Comparison of ENCODE assay signal across 10 cellular contexts in genomic region chr16:22353933-22354541, GRCh38. TPM values are rescaled to one million over a fixed set of nuclear protein-coding genes. Genes with fewer than 3 reads are reported as not detected.
A peak's percentile ranks its signal among the peaks of the same experiment; 100 is the strongest.
DNase-seq lines count a peak whose midpoint lies in the region; ATAC-seq and TF ChIP-seq lines count a peak whose summit lies in the region.
"Had no signal": no experiment of that assay in that cellular context is flagged by ENCODE, and none has a peak within 500 bp of the region (broad histone marks: within the 10 kb centered on the region; RNA-seq: fewer than 3 reads in every experiment).

No MANE protein-coding gene starts in this region.

- H2BK120ac ChIP-seq in IMR-90 (ENCODE audit: low read depth, low read length): peak overlapping the region; percentile 35

- H3K36me3 Mint-ChIP-seq in CD4-positive, CD25-positive, alpha-beta regulatory T cell: peaks cover 35% of the 10 kb centered on the region
- H3K36me3 Mint-ChIP-seq in naive thymus-derived CD8-positive, alpha-beta T cell: peaks cover 0 to 53% (median 26%) of the 10 kb centered on the region in 3 donors

- H3K4me2 ChIP-seq in IMR-90 (ENCODE audit: low read depth, low read length): peak overlapping the region; percentile 64

- H3K4me3 Mint-ChIP-seq in CD4-positive, CD25-positive, alpha-beta regulatory T cell: peak overlapping the region; percentile 39 to 70 (median 56)
- peak overlapping the region in 9 of 10 donors; percentile 7 to 54 (median 37) for H3K4me3 Mint-ChIP-seq in naive thymus-derived CD8-positive, alpha-beta T cell

- H3K56ac ChIP-seq in IMR-90 (ENCODE audit: extremely low read depth, insufficient read depth, low read length): 0 out of 2 replicates have a peak overlapping the region, but pooled peaks have one; percentile 8

- TF ChIP-seq CTCF in IMR-90 (conservative IDR thresholded peaks at IDR 0.05; ENCODE audit: low read depth, low read length) (no peak), brain microvascular endothelial cell (IDR thresholded peaks at IDR 0.05; ENCODE audit: low read depth, low read length, missing control alignments) (no peak)

- CTCF ChIA-PET in IMR-90 (lab: Yijun Ruan, JAX): interaction anchor here (0.8 kb wide), 1 partner anchor 10 kb away, joined by 3 read pairs; no protein-coding TSS in a partner anchor

- no TSS peak for BruUV-seq in IMR-90 (replicated peaks; lab: Mats Ljungman, UMichigan)

- peaks cover 72% of the 10 kb centered on the region for H4K20me1 ChIP-seq in IMR-90 (ENCODE audit: insufficient read depth, low read length)

- no peak overlapping the region for H2AFZ ChIP-seq in IMR-90 (replicated peaks; ENCODE audit: low read length, poor library complexity)

- H3K27ac ChIP-seq in CD4-positive, CD25-positive, alpha-beta regulatory T cell (ENCODE audit: insufficient read depth, low read length, poor library complexity, severe bottlenecking): peak overlapping the region; percentile 70
- H3K27ac ChIP-seq in IMR-90 (ENCODE audit: insufficient read depth, low read length): peak overlapping the region; percentile 93
- H3K27ac ChIP-seq in brain microvascular endothelial cell: peak overlapping the region; percentile 79

- POLR2A ChIA-PET in IMR-90 (lab: Charles Lee; ENCODE audit: unreplicated experiment): no interaction called here
- POLR2A ChIA-PET in naive thymus-derived CD8-positive, alpha-beta T cell (lab: Charles Lee): interaction anchor here (0.5 to 14.4 kb wide), 10 partner anchors 12 to 714 kb away, joined by 3 to 193 read pairs (median 6); partner anchors contain the start of gene CDR2

- peak overlapping the region; percentile 22 for H2BK20ac ChIP-seq in IMR-90 (ENCODE audit: low read depth, low read length)

- H4K91ac ChIP-seq in IMR-90 (ENCODE audit: insufficient read depth, low read depth, low read length): peak overlapping the region; percentile 71

- peak overlapping the region; percentile 64 to 93 (median 87) for H3K27ac Mint-ChIP-seq in CD4-positive, CD25-positive, alpha-beta regulatory T cell
- peak overlapping the region; percentile 45 to 91 (median 87) for H3K27ac Mint-ChIP-seq in naive thymus-derived CD8-positive, alpha-beta T cell

- H3K9me3 ChIP-seq in CD4-positive, CD25-positive, alpha-beta regulatory T cell (ENCODE audit: control insufficient read depth in 2 of 2, low read length in 2 of 2): no peaks in the 10 kb centered on the region
- no peaks in the 10 kb centered on the region for H3K9me3 ChIP-seq in IMR-90 (ENCODE audit: control insufficient read depth, insufficient read depth, low read length)
- H3K9me3 ChIP-seq: mucosa of descending colon had no signal

- in situ Hi-C loops in IMR-90 (cut with MboI; ENCODE audit: low sequenced_read_pairs): no loop called here
- in situ Hi-C loops in brain microvascular endothelial cell (cut with HindIII; ENCODE audit: low pct_ligation_motif_present, low sequenced_read_pairs): no loop called here

- peak overlapping the region; percentile 79 for H2AK5ac ChIP-seq in IMR-90 (ENCODE audit: low read depth, low read length)

- dilution Hi-C loops in IMR-90 (cut with HindIII; ENCODE audit: low sequenced_read_pairs, unreplicated experiment): no loop called here

- no peak overlapping the region for H2AK9ac ChIP-seq in IMR-90 (replicated peaks; ENCODE audit: low read depth, low read length, poor library complexity)

- H3K4me1 ChIP-seq in CD4-positive, CD25-positive, alpha-beta regulatory T cell (ENCODE audit: control insufficient read depth, insufficient read depth, low read length, poor library complexity, severe bottlenecking): peaks cover 64% of the 10 kb centered on the region
- peaks cover 16% of the 10 kb centered on the region for H3K4me1 ChIP-seq in IMR-90 (ENCODE audit: control insufficient read depth, insufficient read depth, low read length)

- H3K4ac ChIP-seq in IMR-90 (ENCODE audit: low read depth, low read length): peak overlapping the region; percentile 73; the same call in 1 of the 2 replicates

- no peak for TF ChIP-seq RAD21 in IMR-90 (IDR thresholded peaks at IDR 0.05; ENCODE audit: low read length)

- peak overlapping the region in 1 of 2 experiments; percentile 7; a peak in 1 of 4 replicates for H4K8ac ChIP-seq in IMR-90 (ENCODE audit: low read depth in 2 of 2, low read length in 2 of 2)

- 87% methylated on average over 3 of the region's 5 CpGs; no CpG with 5 or more reads in 1 of the 2 experiments for WGBS in IMR-90 (ENCODE audit: extremely low coverage in 2 of 2, insufficient read length in 1 of 2), 2 experiments

- no peaks in the 10 kb centered on the region for H3K27me3 ChIP-seq in CD4-positive, CD25-positive, alpha-beta regulatory T cell (ENCODE audit: control insufficient read depth, insufficient read depth, low read length)
- H3K27me3 ChIP-seq in IMR-90 (ENCODE audit: control insufficient read depth, insufficient read depth, low read length): no peaks in the 10 kb centered on the region
- H3K27me3 ChIP-seq in brain microvascular endothelial cell (replicated peaks): no peaks in the 10 kb centered on the region

- peaks cover 0 to 1% (median 0%) of the 10 kb centered on the region in 7 donors for H3K9me3 Mint-ChIP-seq in CD4-positive, CD25-positive, alpha-beta regulatory T cell
- H3K9me3 Mint-ChIP-seq in naive thymus-derived CD8-positive, alpha-beta T cell: no peaks in the 10 kb centered on the region

- peaks cover 30 to 72% (median 54%) of the 10 kb centered on the region in 4 donors for H3K4me1 Mint-ChIP-seq in CD4-positive, CD25-positive, alpha-beta regulatory T cell
- peaks cover 14 to 77% (median 63%) of the 10 kb centered on the region in 4 donors for H3K4me1 Mint-ChIP-seq in naive thymus-derived CD8-positive, alpha-beta T cell

- H3K9ac ChIP-seq in IMR-90 (ENCODE audit: low read depth, low read length): peak overlapping the region; percentile 36

- H4K5ac ChIP-seq in IMR-90 (ENCODE audit: low read depth, low read length): peak overlapping the region; percentile 58

- H2BK5ac ChIP-seq in IMR-90 (ENCODE audit: low read depth, low read length, poor library complexity, severe bottlenecking): peak overlapping the region; percentile 92

- peaks cover 39% of the 10 kb centered on the region for H3K36me3 ChIP-seq in CD4-positive, CD25-positive, alpha-beta regulatory T cell (ENCODE audit: control insufficient read depth, insufficient read depth, low read length)
- H3K36me3 ChIP-seq in IMR-90 (ENCODE audit: control insufficient read depth, insufficient read depth, low read length): peaks cover 37% of the 10 kb centered on the region
- H3K36me3 ChIP-seq in brain microvascular endothelial cell (replicated peaks): peaks cover 13% of the 10 kb centered on the region

- no peak for DNase-seq in CD4-positive, CD25-positive, alpha-beta regulatory T cell
- DNase-seq in IMR-90 (no peak), brain microvascular endothelial cell (no peak), GF-D8 (lab: John Stamatoyannopoulos, UW) (no peak), NK-92 (lab: John Stamatoyannopoulos, UW; ENCODE audit: unreplicated experiment) (no peak)
- no peak for DNase-seq in naive thymus-derived CD8-positive, alpha-beta T cell
- DNase-seq: NCI-H2171 treated with DMSO at 0.1 percent for 48 hours had no signal

- peak overlapping the region; percentile 79; the same call in 1 of the 2 replicates for H3K23ac ChIP-seq in IMR-90 (ENCODE audit: low read depth, low read length)

- no peak for ATAC-seq in CD4-positive, CD25-positive, alpha-beta regulatory T cell (ENCODE audit: low read depth in 2 of 2)
- ATAC-seq in IMR-90 (ENCODE audit: low read depth) (no peak), HG03354 (IDR thresholded peaks at IDR 0.05; ENCODE audit: poor library complexity, severe bottlenecking, unreplicated experiment) (no peak), GM21528 (IDR thresholded peaks at IDR 0.05; ENCODE audit: low FRiP score, unreplicated experiment) (no peak)
- ATAC-seq in naive thymus-derived CD8-positive, alpha-beta T cell: no peak

- peaks cover 17% of the 10 kb centered on the region for H3K9me1 ChIP-seq in IMR-90 (ENCODE audit: insufficient read depth, low read length)

- H3K4me3 ChIP-seq in CD4-positive, CD25-positive, alpha-beta regulatory T cell (ENCODE audit: low read depth, low read length): peak overlapping the region; percentile 53
- H3K4me3 ChIP-seq in IMR-90 (ENCODE audit: insufficient read depth, low read depth, low read length) (no peak overlapping the region), brain microvascular endothelial cell (ENCODE audit: low read depth, low read length) (no peak overlapping the region)
- H3K4me3 ChIP-seq: mucosa of descending colon had no signal

- peaks cover 29 to 79% of the 10 kb centered on the region in 2 experiments for H3K79me1 ChIP-seq in IMR-90 (ENCODE audit: low read depth in 1 of 2, low read length in 2 of 2)

- H3K18ac ChIP-seq in IMR-90 (ENCODE audit: low read depth, low read length): peak overlapping the region; percentile 84

- peak overlapping the region; percentile 68; the same call in 1 of the 2 replicates for H3K14ac ChIP-seq in IMR-90 (replicated peaks; ENCODE audit: low read depth, low read length)

- intact Hi-C loops in IMR-90 (cut with micrococcal nuclease): loop anchor here (2.0 kb wide), 1 partner anchor 17 kb away; no protein-coding TSS in a partner anchor

- no peak overlapping the region for H2BK15ac ChIP-seq in IMR-90 (ENCODE audit: low read depth, low read length)

- TF ChIP-seq POLR2A in IMR-90 (IDR thresholded peaks at IDR 0.05; ENCODE audit: low read depth, low read length): no peak

- no peaks in the 10 kb centered on the region for H3K27me3 Mint-ChIP-seq in CD4-positive, CD25-positive, alpha-beta regulatory T cell
- H3K27me3 Mint-ChIP-seq in naive thymus-derived CD8-positive, alpha-beta T cell: no peaks in the 10 kb centered on the region

TF ChIP-seq in IMR-90, 13 proteins besides CTCF, POLR2A, EP300 and RAD21:
- TF ChIP-seq CEBPB (IDR thresholded peaks at IDR 0.05; ENCODE audit: low read depth, low read length) (peak; percentile 66; the same call in 1 of the 2 replicates), MXI1 (IDR thresholded peaks at IDR 0.05; ENCODE audit: borderline replicate concordance, low read depth, low read length) (no peak)

RNA-seq across cellular contexts. Expression of gene CDR2, which starts 20.4 kb away (rescaled TPM):
- total RNA-seq in CD4-positive, CD25-positive, alpha-beta regulatory T cell: 90.2 TPM
- polyA plus RNA-seq in CD4-positive, CD25-positive, alpha-beta regulatory T cell: 10 to 100 TPM; 64.7 to 82.1 (median 74.3) TPM
- total RNA-seq in IMR-90 (2012; rRNA removed): 44.2 and 48.4 TPM in 2 replicates
- 33.1 and 37.7 TPM in 2 replicates for polyA plus RNA-seq in IMR-90 (2012; rRNA removed)
- polyA plus RNA-seq in IMR-90 (2012; cell fraction: cytosol; rRNA removed): 22.5 and 26.0 TPM in 2 replicates
- polyA plus RNA-seq in IMR-90 (2012; cell fraction: nucleus; rRNA removed; ENCODE audit: low replicate concordance): 15.0 and 38.4 TPM in 2 replicates
- total RNA-seq in naive thymus-derived CD8-positive, alpha-beta T cell: 10 to 100 TPM; 68.7 to 78.3 TPM
- polyA plus RNA-seq in naive thymus-derived CD8-positive, alpha-beta T cell: 10 to 100 TPM; 46.8 to 91.0 (median 66.9) TPM

RNA-seq across cellular contexts. Expression of gene POLR3E, which starts 56.8 kb away (rescaled TPM):
- 249 TPM for total RNA-seq in CD4-positive, CD25-positive, alpha-beta regulatory T cell
- polyA plus RNA-seq in CD4-positive, CD25-positive, alpha-beta regulatory T cell: 10 to 100 TPM; 10.2 to 16.3 (median 14.6) TPM
- 19.9 and 71.1 TPM in 2 replicates for total RNA-seq in IMR-90 (2012; rRNA removed)
- polyA plus RNA-seq in IMR-90 (2012; rRNA removed): 46.0 and 49.5 TPM in 2 replicates
- polyA plus RNA-seq in IMR-90 (2012; cell fraction: cytosol; rRNA removed): 19.8 and 21.1 TPM in 2 replicates
- polyA plus RNA-seq in IMR-90 (2012; cell fraction: nucleus; rRNA removed; ENCODE audit: low replicate concordance): 49.8 and 64.8 TPM in 2 replicates
- 100 to 1,000 TPM; 107 to 110 TPM for total RNA-seq in naive thymus-derived CD8-positive, alpha-beta T cell
- 10 to 100 TPM; 11.1 to 13.9 (median 11.5) TPM for polyA plus RNA-seq in naive thymus-derived CD8-positive, alpha-beta T cell
